19 cellular contexts compared by ENCODE assay signal in genomic region chr3:69226071-69226470, GRCh38.
DNase-seq lines count a peak whose midpoint lies in the region; ATAC-seq, FAIRE-seq and TF ChIP-seq lines count a peak whose summit lies in the region.
"Had no signal": no experiment of that assay in that cellular context is flagged by ENCODE, and none has a peak within 500 bp of the region (broad histone marks: within the 10 kb centered on the region; RNA-seq: fewer than 3 reads in every experiment).

No MANE protein-coding gene starts in this region.

- FAIRE-seq in small intestine (lab: Jason Lieb, UNC), result peak; percentile 26
- FAIRE-seq: HTR-8/SVneo had no signal

- H3K27me3 ChIP-seq in body of pancreas (no peaks in the 10 kb centered on the region), small intestine (ENCODE audit: control insufficient read depth in 2 of 2, insufficient read depth in 2 of 2, low read length in 2 of 2) (no peaks in the 10 kb centered on the region)
- H3K27me3 ChIP-seq: Peyer's patch had no signal

- H3K9me3 ChIP-seq in body of pancreas (no peaks in the 10 kb centered on the region), small intestine (ENCODE audit: control insufficient read depth, low read depth) (no peaks in the 10 kb centered on the region)
- H3K9me3 ChIP-seq: Peyer's patch had no signal

- WGBS in body of pancreas, 2 donors, result 33 to 45% methylated on average over 1 of the region's 1 CpG
- 63 to 83% (median 83%) methylated on average over 1 of the region's 1 CpG for WGBS in small intestine, 3 donors

- DNase-seq in NCI-H2107 treated with DMSO at 0.1 percent for 48 hours (lab: John Stamatoyannopoulos, UW; ENCODE audit: unreplicated experiment) (peak; percentile 15), NCI-H2107 (lab: John Stamatoyannopoulos, UW) (no peak), body of pancreas (no peak), foreskin melanocyte (peak; percentile 33), small intestine (no peak), AG08396 (ENCODE audit: low spot score) (no peak), NCI-H2171 treated with DMSO at 0.1 percent for 48 hours (lab: John Stamatoyannopoulos, UW) (no peak)
- DNase-seq in activated CD4-positive, alpha-beta T cell treated with anti-CD3 and anti-CD28 coated beads for 48 hours, result no peak
- DNase-seq: CD4-positive, alpha-beta memory T cell; DMS79 treated with DMSO at 0.1 percent for 48 hours; H9; NCI-H1417; NCI-H2029 treated with DMSO at 0.1 percent for 48 hours; NCI-H2227 treated with DMSO at 0.1 percent for 48 hours; NCI-H524; Peyer's patch had no signal

- H3K36me3 ChIP-seq in body of pancreas (replicated peaks in 1 of 2; ENCODE audit: insufficient read depth in 1 of 2, low read depth in 2 of 2), result no peaks in the 10 kb centered on the region
- no peaks in the 10 kb centered on the region for H3K36me3 ChIP-seq in small intestine (ENCODE audit: control insufficient read depth in 2 of 2, insufficient read depth in 2 of 2, low read length in 2 of 2)

- peaks cover 4% of the 10 kb centered on the region for H3K4me1 ChIP-seq in body of pancreas
- no peaks in the 10 kb centered on the region for H3K4me1 ChIP-seq in small intestine (ENCODE audit: control insufficient read depth in 2 of 2, insufficient read depth in 1 of 2, low read depth in 1 of 2, low read length in 1 of 2)
- H3K4me1 ChIP-seq: Peyer's patch had no signal

- no peak for TF ChIP-seq CTCF in body of pancreas (IDR thresholded peaks at IDR 0.05)

- intact Hi-C loops in body of pancreas (cut with DNase I), result no loop called here

- peak overlapping the region in 3 of 4 donors; percentile 30 to 72 (median 62) for H3K27ac ChIP-seq in body of pancreas
- H3K27ac ChIP-seq in small intestine (ENCODE audit: low read depth in 1 of 2, low read length in 1 of 2), result no peak overlapping the region
- H3K27ac ChIP-seq: 22Rv1, Peyer's patch had no signal

- TF ChIP-seq POLR2A in body of pancreas (IDR thresholded peaks at IDR 0.05), result no peak

- no peak overlapping the region for H3K4me3 ChIP-seq in body of pancreas
- no peak overlapping the region for H3K4me3 ChIP-seq in small intestine (ENCODE audit: low read depth in 1 of 2, low read length in 2 of 2)
- H3K4me3 ChIP-seq: Peyer's patch had no signal

- peak; percentile 65 for ATAC-seq in body of pancreas
- ATAC-seq: Right ventricle myocardium inferior had no signal

Comparison
In these comparisons a context has a peak if more than half of its experiments do, and no peak if none do; other contexts are left out.
1. DNase-seq: peak in NCI-H2107 treated with DMSO at 0.1 percent for 48 hours (single experiment) and foreskin melanocyte (single experiment); none in NCI-H2107 (single experiment), body of pancreas (0 of 4), small intestine (single experiment), activated CD4-positive, alpha-beta T cell treated with anti-CD3 and anti-CD28 coated beads for 48 hours (single experiment), AG08396 (single experiment) and NCI-H2171 treated with DMSO at 0.1 percent for 48 hours (single experiment).
2. H3K27ac ChIP-seq: peak in body of pancreas (3 of 4); none in small intestine (0 of 2).